Comparison of ENCODE assay signal across 18 cellular contexts in the genomic region with DNA sequence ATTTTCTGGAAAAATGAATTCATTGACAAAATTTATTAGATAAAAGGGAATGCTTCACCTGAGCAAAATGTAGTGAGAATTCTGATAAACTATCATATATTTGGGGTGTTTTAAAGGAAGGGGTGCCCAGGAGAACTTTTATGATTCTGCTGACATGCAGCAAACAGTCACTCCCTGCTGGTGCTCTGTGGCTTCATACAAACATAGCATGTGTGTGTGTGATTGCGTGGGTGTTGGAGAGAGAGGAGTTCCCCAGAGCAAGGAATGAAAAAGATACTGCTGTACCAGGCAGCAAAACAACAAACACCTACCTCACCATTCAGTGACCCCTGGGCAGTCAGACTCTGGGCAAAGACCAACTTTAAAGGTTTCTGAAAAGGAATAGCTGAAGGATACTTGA.
"Had no signal": no experiment of that assay in that cellular context is flagged by ENCODE, and none has a peak within 500 bp of the region (broad histone marks: within the 10 kb centered on the region; RNA-seq: fewer than 3 reads in every experiment).

No MANE protein-coding gene starts in this region.

- H3K27ac ChIP-seq: ascending aorta, cardiac muscle cell, left lung, neural progenitor cell, right atrium auricular region, tibial nerve, uterus, WERI-Rb-1 had no signal

- ATAC-seq: effector memory CD8-positive, alpha-beta T cell; left lung; naive thymus-derived CD4-positive, alpha-beta T cell had no signal

- H2AFZ ChIP-seq: neural progenitor cell had no signal

- H3K27me3 ChIP-seq: ascending aorta, cardiac muscle cell, left lung, neural progenitor cell, right atrium auricular region, tibial nerve, uterus had no signal

- H3K9me3 ChIP-seq: uterus had no signal

- H3K9ac ChIP-seq: neural progenitor cell had no signal

- H3K4me2 ChIP-seq: neural progenitor cell had no signal

- H3K4me3 ChIP-seq: ascending aorta, cardiac muscle cell, left lung, neural progenitor cell, right atrium auricular region, tibial nerve, uterus had no signal

- DNase-seq: activated CD4-positive, alpha-beta T cell treated with anti-CD3 and anti-CD28 coated beads for 1 hour; activated CD8-positive, alpha-beta memory T cell treated with anti-CD3 and anti-CD28 coated beads for 24 hours; activated CD8-positive, alpha-beta memory T cell treated with anti-CD3 and anti-CD28 coated beads, Interleukin-2, amount 50 U/mL, for 48 hours; activated effector memory CD4-positive, alpha-beta T cell treated with anti-CD3 and anti-CD28 coated beads, Interleukin-2, amount 50 U/mL, for 16 hours; activated naive CD4-positive, alpha-beta T cell treated with anti-CD3 and anti-CD28 coated beads, Interleukin-2, amount 50 U/mL, for 16 hours; activated T-cell treated with anti-CD3 and anti-CD28 coated beads, Interleukin-2, amount 50 U/mL, for 48 hours; dermis blood vessel endothelial cell; effector memory CD8-positive, alpha-beta T cell; left lung; naive thymus-derived CD4-positive, alpha-beta T cell; T-helper 2 cell; uterus; WERI-Rb-1 had no signal

- H3K4me1 ChIP-seq: ascending aorta, left lung, neural progenitor cell, right atrium auricular region, tibial nerve, uterus had no signal

- H3K36me3 ChIP-seq: ascending aorta, cardiac muscle cell, left lung, neural progenitor cell, right atrium auricular region, tibial nerve, uterus, WERI-Rb-1 had no signal
